12 cellular contexts compared by ENCODE assay signal in genomic region chr14:96246535-96246839, GRCh38. TPM values are rescaled to one million over a fixed set of nuclear protein-coding genes. Genes with fewer than 3 reads are reported as not detected.
DNase-seq lines count a peak whose midpoint lies in the region; ATAC-seq and TF ChIP-seq lines count a peak whose summit lies in the region.
"Had no signal": no experiment of that assay in that cellular context is flagged by ENCODE, and none has a peak within 500 bp of the region (broad histone marks: within the 10 kb centered on the region; RNA-seq: fewer than 3 reads in every experiment).

No MANE protein-coding gene starts in this region.

- no peak for DNase-seq in right cardiac atrium
- no peak for DNase-seq in left ventricle myocardium inferior
- DNase-seq in SJCRH30: peak; percentile 47 to 61
- DNase-seq in foreskin melanocyte: peak; percentile 21
- no peak for DNase-seq in aorta
- DNase-seq in NCI-H526 treated with DMSO at 0.1 percent for 48 hours (lab: John Stamatoyannopoulos, UW): no peak
- DNase-seq: activated naive CD8-positive, alpha-beta T cell treated with anti-CD3 and anti-CD28 coated beads, Interleukin-2, amount 10 ng/mL, durations not matched to agents 7 days and 5 days had no signal

- intact Hi-C loops in right cardiac atrium (cut with DNase I): no loop called here
- intact Hi-C loops in left ventricle myocardium inferior (cut with micrococcal nuclease): no loop called here
- intact Hi-C loops in aorta (cut with DNase I): no loop called here

- ATAC-seq in right cardiac atrium (peak; percentile 35 to 43), aorta (ENCODE audit: low FRiP score) (peak; percentile 49), HG03378 (IDR thresholded peaks at IDR 0.05; ENCODE audit: unreplicated experiment) (no peak), GM18519 (IDR thresholded peaks at IDR 0.05; ENCODE audit: low FRiP score, unreplicated experiment) (no peak)

- H3K27ac ChIP-seq in right cardiac atrium (ENCODE audit: low read length) (no peak overlapping the region), left ventricle myocardium inferior (replicated peaks) (no peak overlapping the region), SJCRH30 (peak overlapping the region; percentile 51), aorta (ENCODE audit: low read depth in 1 of 2, low read length in 2 of 2) (no peak overlapping the region)
- H3K27ac ChIP-seq: BLaER1 treated with 17β-estradiol and CSF1 and Interleukin-3, amounts not matched to agents 10 nM and 100 nM; neural progenitor cell had no signal

- no peaks in the 10 kb centered on the region for H3K36me3 ChIP-seq in left ventricle myocardium inferior
- no peaks in the 10 kb centered on the region for H3K36me3 ChIP-seq in SJCRH30
- no peaks in the 10 kb centered on the region for H3K36me3 ChIP-seq in aorta (ENCODE audit: control insufficient read depth in 1 of 2, insufficient read depth in 2 of 2, low read length in 1 of 2)
- H3K36me3 ChIP-seq: BLaER1 treated with 17β-estradiol and CSF1 and Interleukin-3, amounts not matched to agents 10 nM and 100 nM; neural progenitor cell had no signal

- WGBS in right cardiac atrium: 75% methylated on average over 1 of the region's 1 CpG
- WGBS in aorta, 2 donors: 90 to 92% methylated on average over 1 of the region's 1 CpG

- H3K4me3 ChIP-seq in right cardiac atrium (ENCODE audit: low read length): no peak overlapping the region
- no peak overlapping the region for H3K4me3 ChIP-seq in left ventricle myocardium inferior
- H3K4me3 ChIP-seq in SJCRH30: no peak overlapping the region
- no peak overlapping the region for H3K4me3 ChIP-seq in aorta (ENCODE audit: low read length in 2 of 2)
- H3K4me3 ChIP-seq: BLaER1 treated with 17β-estradiol and CSF1 and Interleukin-3, amounts not matched to agents 10 nM and 100 nM; neural progenitor cell had no signal

- H3K4me1 ChIP-seq in right cardiac atrium (ENCODE audit: control insufficient read depth, insufficient read depth, low read length) (no peaks in the 10 kb centered on the region), left ventricle myocardium inferior (no peaks in the 10 kb centered on the region), SJCRH30 (peaks cover 4% of the 10 kb centered on the region; the same call in 1 of the 2 replicates), aorta (ENCODE audit: control insufficient read depth in 1 of 2, insufficient read depth in 2 of 2, low read length in 2 of 2) (no peaks in the 10 kb centered on the region)
- H3K4me1 ChIP-seq: neural progenitor cell had no signal

- TF ChIP-seq CTCF in left ventricle myocardium inferior (IDR thresholded peaks at IDR 0.05; ENCODE audit: borderline replicate concordance): no peak

- H3K27me3 ChIP-seq in right cardiac atrium (ENCODE audit: control insufficient read depth, insufficient read depth): no peaks in the 10 kb centered on the region
- H3K27me3 ChIP-seq in left ventricle myocardium inferior (ENCODE audit: low read depth): peaks cover 22% of the 10 kb centered on the region
- H3K27me3 ChIP-seq in SJCRH30: no peaks in the 10 kb centered on the region
- H3K27me3 ChIP-seq in aorta (ENCODE audit: control insufficient read depth in 1 of 2, insufficient read depth in 2 of 2, low read length in 1 of 2): no peaks in the 10 kb centered on the region
- H3K27me3 ChIP-seq: BLaER1 treated with 17β-estradiol and CSF1 and Interleukin-3, amounts not matched to agents 10 nM and 100 nM; neural progenitor cell had no signal

- no peaks in the 10 kb centered on the region for H3K9me3 ChIP-seq in right cardiac atrium (ENCODE audit: control insufficient read depth, low read length)
- H3K9me3 ChIP-seq in left ventricle myocardium inferior (replicated peaks): no peaks in the 10 kb centered on the region
- H3K9me3 ChIP-seq in SJCRH30 (replicated peaks): no peaks in the 10 kb centered on the region
- no peaks in the 10 kb centered on the region for H3K9me3 ChIP-seq in aorta (ENCODE audit: control insufficient read depth, low read length)

RNA-seq across cellular contexts. Expression of gene BDKRB1, which starts 9.5 kb away (rescaled TPM):
- total RNA-seq in right cardiac atrium: not detected
- polyA plus RNA-seq in right cardiac atrium: 0.18 TPM
- total RNA-seq in left ventricle myocardium inferior: not detected
- 2.0 and 2.3 TPM in 2 replicates for total RNA-seq in SJCRH30 (2014; rRNA removed; shearing (Covaris generic))
- total RNA-seq in aorta: 1 to 10 TPM in 1 of 2 donors, under 1 TPM in 1; 0.36 to 2.8 TPM
- under 1 TPM in 1 of 2 donors, not detected in 1; 0.18 TPM for polyA plus RNA-seq in aorta
- total RNA-seq: activated naive CD8-positive, alpha-beta T cell treated with anti-CD3 and anti-CD28 coated beads, Interleukin-2, amount 10 ng/mL, durations not matched to agents 7 days and 5 days; glomerular endothelial cell had no signal

RNA-seq across cellular contexts. Expression of gene BDKRB2, which starts 41.8 kb away (rescaled TPM):
- total RNA-seq in right cardiac atrium (1 to 10 TPM in 1 of 4 donors, under 1 TPM in 3; 0.23 to 1.2 (median 0.55) TPM), left ventricle myocardium inferior (0.49 TPM), aorta (10 to 100 TPM in 1 of 2 donors, 1 to 10 TPM in 1; 5.2 to 12.2 TPM)
- polyA plus RNA-seq in right cardiac atrium (0.57 TPM), aorta (not detected)
- 0.03 TPM in 1 of 2 replicates, not detected in the other for total RNA-seq in SJCRH30 (2014; rRNA removed; shearing (Covaris generic))
- total RNA-seq: activated naive CD8-positive, alpha-beta T cell treated with anti-CD3 and anti-CD28 coated beads, Interleukin-2, amount 10 ng/mL, durations not matched to agents 7 days and 5 days had no signal

Comparison
In these comparisons a context has a peak if more than half of its experiments do, and no peak if none do; other contexts are left out.
1. ATAC-seq: peak in right cardiac atrium (2 of 2) and aorta (single experiment); none in HG03378 (single experiment) and GM18519 (single experiment).
2. DNase-seq: peak in SJCRH30 (2 of 2) and foreskin melanocyte (single experiment); none in right cardiac atrium (0 of 3), left ventricle myocardium inferior (single experiment), aorta (0 of 2) and NCI-H526 treated with DMSO at 0.1 percent for 48 hours (single experiment).